Comparison of ENCODE assay signal across 8 cellular contexts in genomic region chr21:30194701-30195299, GRCh38. TPM values are rescaled to one million over a fixed set of nuclear protein-coding genes. Genes with fewer than 3 reads are reported as not detected.
DNase-seq lines count a peak whose midpoint lies in the region; ATAC-seq and TF ChIP-seq lines count a peak whose summit lies in the region.

No MANE protein-coding gene starts in this region.

- H3K9me3 Mint-ChIP-seq in MCF 10A (ENCODE audit: unreplicated experiment) (no peaks in the 10 kb centered on the region), nephron progenitor cell (no peaks in the 10 kb centered on the region)

- H3K9me3 ChIP-seq in BE2C, result no peaks in the 10 kb centered on the region
- H3K9me3 ChIP-seq in gastroesophageal sphincter, result no peaks in the 10 kb centered on the region

- H3K27ac Mint-ChIP-seq in MCF 10A (ENCODE audit: low read depth, unreplicated experiment) (no peak overlapping the region), nephron progenitor cell (no peak overlapping the region)

- TF ChIP-seq EP300 in gastroesophageal sphincter (IDR thresholded peaks at IDR 0.05), result no peak

- intact Hi-C loops in MCF 10A (cut with micrococcal nuclease), result loop anchor here (1.0 to 5.0 kb wide), 6 partner anchors 47 to 1104 kb away; no protein-coding TSS in a partner anchor

- H3K27ac ChIP-seq in gastroesophageal sphincter, result no peak overlapping the region

- DNase-seq in BE2C (peak; percentile 30), H7 (peak; percentile 11), NCI-H524 (lab: John Stamatoyannopoulos, UW) (peak; percentile 41 to 73), MCF 10A (ENCODE audit: unreplicated experiment) (peak; percentile 72), nephron progenitor cell (peak; percentile 39), islet precursor cell (no peak)

- no TSS peak for BruUV-seq in MCF 10A (replicated peaks; lab: Mats Ljungman, UMichigan)

- H3K4me3 ChIP-seq in BE2C (ENCODE audit: low read depth, low read length) (no peak overlapping the region), H7 (ENCODE audit: insufficient read depth, low read depth, low read length) (no peak overlapping the region), gastroesophageal sphincter (no peak overlapping the region)

- POLR2A ChIA-PET in MCF 10A (lab: Yijun Ruan, JAX), result interaction anchor here (0.7 kb wide), 1 partner anchor 166 kb away, joined by 3 read pairs; no protein-coding TSS in a partner anchor

- no peaks in the 10 kb centered on the region for H3K36me3 Mint-ChIP-seq in MCF 10A (ENCODE audit: insufficient read depth, unreplicated experiment)
- no peaks in the 10 kb centered on the region for H3K36me3 Mint-ChIP-seq in nephron progenitor cell (ENCODE audit: low read depth)

- peak; percentile 54 for TF ChIP-seq CTCF in BE2C (IDR thresholded peaks at IDR 0.05; ENCODE audit: low read depth, low read length)
- TF ChIP-seq CTCF in MCF 10A (IDR thresholded peaks at IDR 0.05; ENCODE audit: unreplicated experiment), result peak; percentile 80
- peak; percentile 84 for TF ChIP-seq CTCF in nephron progenitor cell (IDR thresholded peaks at IDR 0.05)
- TF ChIP-seq CTCF in gastroesophageal sphincter (IDR thresholded peaks at IDR 0.05), result no peak

- 40 to 41% methylated on average over 2 of the region's 2 CpGs for WGBS in gastroesophageal sphincter (ENCODE audit: low coverage in 1 of 2), 2 donors

- ATAC-seq in HG02678 (IDR thresholded peaks at IDR 0.05; ENCODE audit: unreplicated experiment) (no peak), gastroesophageal sphincter (no peak)

- no peak overlapping the region for H3K4me3 Mint-ChIP-seq in MCF 10A (ENCODE audit: unreplicated experiment)
- no peak overlapping the region for H3K4me3 Mint-ChIP-seq in nephron progenitor cell

- no peaks in the 10 kb centered on the region for H3K4me1 Mint-ChIP-seq in MCF 10A (ENCODE audit: insufficient read depth, unreplicated experiment)
- H3K4me1 Mint-ChIP-seq in nephron progenitor cell, result no peaks in the 10 kb centered on the region

- no peak for TF ChIP-seq POLR2A in gastroesophageal sphincter (IDR thresholded peaks at IDR 0.05)

- H3K36me3 ChIP-seq in BE2C (no peaks in the 10 kb centered on the region), H7 (replicated peaks; ENCODE audit: control insufficient read depth, insufficient read depth, low read length) (no peaks in the 10 kb centered on the region), gastroesophageal sphincter (no peaks in the 10 kb centered on the region)

- CTCF ChIA-PET in MCF 10A (lab: Yijun Ruan, JAX), result interaction anchor here (0.7 to 7.1 kb wide), 36 partner anchors 9 to 833 kb away, joined by 3 to 94 read pairs (median 4); partner anchors contain the start of gene CLDN8

- no peaks in the 10 kb centered on the region for H3K27me3 Mint-ChIP-seq in MCF 10A (ENCODE audit: insufficient read depth, unreplicated experiment)
- no peaks in the 10 kb centered on the region for H3K27me3 Mint-ChIP-seq in nephron progenitor cell (ENCODE audit: low read depth, poor library complexity)

- H3K4me1 ChIP-seq in BE2C (no peaks in the 10 kb centered on the region), gastroesophageal sphincter (no peaks in the 10 kb centered on the region)

- no peaks in the 10 kb centered on the region for H3K27me3 ChIP-seq in BE2C
- no peaks in the 10 kb centered on the region for H3K27me3 ChIP-seq in H7 (ENCODE audit: control insufficient read depth, insufficient read depth, low read length)
- H3K27me3 ChIP-seq in gastroesophageal sphincter, result no peaks in the 10 kb centered on the region

RNA-seq across cellular contexts. Expression of gene CLDN8, which starts 21.1 kb away (rescaled TPM):
- polyA plus RNA-seq in BE2C (2012; ENCODE audit: insufficient read depth, insufficient read length, low read depth), result not detected
- total RNA-seq in H7 (2014; rRNA removed; shearing (Covaris generic)), result not detected in 2 replicates
- total RNA-seq in MCF 10A (2022) (not detected in 2 replicates), gastroesophageal sphincter (1 to 10 TPM in 1 of 4 donors, not detected in 3; 2.1 TPM)

RNA-seq across cellular contexts. Expression of gene CLDN17, which starts 28.2 kb away (rescaled TPM):
- not detected for polyA plus RNA-seq in BE2C (2012; ENCODE audit: insufficient read depth, insufficient read length, low read depth)
- not detected in 2 replicates for total RNA-seq in H7 (2014; rRNA removed; shearing (Covaris generic))
- total RNA-seq in MCF 10A (2022) (not detected in 2 replicates), gastroesophageal sphincter (not detected)

Comparison
In these comparisons a context has a peak if more than half of its experiments do, and no peak if none do; other contexts are left out.
1. CTCF ChIP-seq: peak in BE2C (single experiment), MCF 10A (single experiment) and nephron progenitor cell (single experiment); none in gastroesophageal sphincter (0 of 4).